ENCODE assay signal across 8 cellular contexts in the genomic region with DNA sequence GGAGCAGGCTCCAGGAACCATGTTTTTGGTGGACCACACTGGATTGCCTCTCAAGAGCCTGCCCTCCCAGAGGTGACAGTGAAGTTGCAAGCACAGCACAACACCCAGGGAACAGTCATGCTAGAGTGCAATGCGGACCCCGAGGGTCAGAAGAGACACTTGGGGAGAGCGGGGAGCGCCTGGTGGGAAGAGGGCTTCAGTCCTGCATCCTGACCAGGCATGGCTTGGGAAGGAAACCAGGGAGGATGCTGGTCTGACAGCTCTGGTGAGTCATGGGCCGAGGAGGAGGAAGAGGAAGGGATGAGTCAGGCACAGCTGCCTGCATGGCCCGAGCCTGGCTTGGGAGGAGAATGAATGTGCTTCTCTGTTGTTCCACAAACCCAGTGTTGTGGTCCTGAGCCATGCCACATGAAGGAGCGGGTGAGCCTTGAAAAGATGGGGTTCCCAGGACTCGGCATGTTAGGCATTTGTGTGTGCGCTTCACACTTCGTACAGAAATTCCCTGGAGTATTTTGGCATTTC. TPM values are rescaled to one million over a fixed set of nuclear protein-coding genes. Genes with fewer than 3 reads are reported as not detected.
DNase-seq lines count a peak whose midpoint lies in the region; TF ChIP-seq lines count a peak whose summit lies in the region.

No MANE protein-coding gene starts in this region.

- no peaks in the 10 kb centered on the region for H3K9me3 ChIP-seq in adipocyte (ENCODE audit: control insufficient read depth, low read length)
- no peaks in the 10 kb centered on the region for H3K9me3 ChIP-seq in right atrium auricular region

- peak; percentile 89 for DNase-seq in GM04504 (ENCODE audit: low read depth)
- peak; percentile 14 for DNase-seq in RPMI8226
- DNase-seq in adipocyte (ENCODE audit: low read depth), result peak; percentile 95
- DNase-seq in right atrium auricular region (ENCODE audit: low spot score), result peak; percentile 94
- peak; percentile 92 for DNase-seq in renal cortical epithelial cell (ENCODE audit: low read depth)
- no peak for DNase-seq in DMS79 (lab: John Stamatoyannopoulos, UW)
- DNase-seq in NCI-H345 treated with DMSO at 0.1 percent for 48 hours (lab: John Stamatoyannopoulos, UW; ENCODE audit: unreplicated experiment), result no peak
- no peak for DNase-seq in NCI-H146 treated with DMSO at 0.1 percent for 48 hours (lab: John Stamatoyannopoulos, UW; ENCODE audit: unreplicated experiment)

- TF ChIP-seq CTCF in right atrium auricular region (IDR thresholded peaks at IDR 0.05), result no peak

- H3K27ac ChIP-seq in right atrium auricular region, result peak overlapping the region; percentile 86 to 90

- peaks cover 59% of the 10 kb centered on the region for H3K4me1 ChIP-seq in adipocyte (ENCODE audit: control insufficient read depth, insufficient read depth, low read length)
- H3K4me1 ChIP-seq in right atrium auricular region, result peaks cover 0 to 65% of the 10 kb centered on the region in 2 donors

- peak overlapping the region; percentile 86 for H3K9ac ChIP-seq in adipocyte (ENCODE audit: low read length)

- no peaks in the 10 kb centered on the region for H3K27me3 ChIP-seq in adipocyte (replicated peaks; ENCODE audit: control insufficient read depth, insufficient read depth, low read length)
- no peaks in the 10 kb centered on the region for H3K27me3 ChIP-seq in right atrium auricular region

- H3K36me3 ChIP-seq in adipocyte (ENCODE audit: control insufficient read depth, insufficient read depth, low read length, severe bottlenecking) (no peaks in the 10 kb centered on the region), right atrium auricular region (no peaks in the 10 kb centered on the region)

- peak overlapping the region; percentile 62 for H3K4me3 ChIP-seq in adipocyte (ENCODE audit: low read length)
- no peak overlapping the region for H3K4me3 ChIP-seq in right atrium auricular region

RNA-seq across cellular contexts. Expression of a gene that starts 29.5 kb away (rescaled TPM):
- total RNA-seq in right atrium auricular region (100 to 1,000 TPM in 1 of 2 donors, 10 to 100 TPM in 1; 25.7 to 204 TPM), renal cortical epithelial cell (31.3 and 35.9 TPM in 2 replicates)

RNA-seq across cellular contexts. Expression of a gene that starts 41.1 kb away (rescaled TPM):
- 10 to 100 TPM; 17.6 to 25.6 TPM for total RNA-seq in right atrium auricular region
- 72.3 and 121 TPM in 2 replicates for total RNA-seq in renal cortical epithelial cell

RNA-seq across cellular contexts. Expression of a gene that starts 44.4 kb away (rescaled TPM):
- total RNA-seq in right atrium auricular region, result 10 to 100 TPM; 26.7 to 30.7 TPM
- total RNA-seq in renal cortical epithelial cell, result 21.5 and 27.9 TPM in 2 replicates

RNA-seq across cellular contexts. Expression of a gene that starts 44.9 kb away (rescaled TPM):
- total RNA-seq in right atrium auricular region (10 to 100 TPM; 48.0 to 51.8 TPM), renal cortical epithelial cell (67.9 and 95.0 TPM in 2 replicates)

RNA-seq across cellular contexts. Expression of a gene that starts 46.4 kb away (rescaled TPM):
- total RNA-seq in right atrium auricular region (under 1 TPM; 0.35 to 0.67 TPM), renal cortical epithelial cell (0.35 and 3.2 TPM in 2 replicates)

Comparison
In these comparisons a context has a peak if more than half of its experiments do, and no peak if none do; other contexts are left out.
1. DNase-seq: peak in GM04504 (single experiment), RPMI8226 (single experiment), adipocyte (single experiment), right atrium auricular region (single experiment) and renal cortical epithelial cell (single experiment); none in DMS79 (single experiment), NCI-H345 treated with DMSO at 0.1 percent for 48 hours (single experiment) and NCI-H146 treated with DMSO at 0.1 percent for 48 hours (single experiment).